ENCODE assay signal across 1 cellular context in the genomic region with DNA sequence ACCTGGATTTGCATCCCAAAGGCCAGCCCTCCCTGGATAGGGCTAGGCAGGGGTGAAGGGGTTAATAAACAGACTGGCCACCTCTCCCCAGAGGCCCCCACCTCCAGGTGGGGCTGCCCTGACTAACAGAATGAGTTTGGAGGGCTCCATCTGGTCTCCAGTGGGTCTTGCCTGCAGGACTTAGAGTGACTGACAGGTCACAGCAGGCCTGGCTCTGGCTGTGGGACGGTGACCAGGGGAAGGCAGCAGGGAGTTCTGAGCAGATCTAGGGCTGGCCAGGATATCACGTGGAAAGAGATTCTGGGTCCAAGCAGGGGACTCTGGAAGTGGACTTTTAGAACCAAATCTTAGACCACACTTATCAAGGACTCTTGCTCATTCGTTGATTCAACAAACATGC.
TF ChIP-seq lines count a peak whose summit lies in the region.

No MANE protein-coding gene starts in this region.

TF ChIP-seq in GM23338, 12 proteins besides CTCF, POLR2A, EP300 and RAD21 (continued from another document):
- TF ChIP-seq EZH2phosphoT487 (IDR thresholded peaks at IDR 0.05; ENCODE audit: unreplicated experiment) (no peak), JUNB (IDR thresholded peaks at IDR 0.05; ENCODE audit: unreplicated experiment) (no peak)
TF ChIP-seq in GM23338: peak in this region for 0.
